Comparison of ENCODE assay signal across 25 cellular contexts in the genomic region with DNA sequence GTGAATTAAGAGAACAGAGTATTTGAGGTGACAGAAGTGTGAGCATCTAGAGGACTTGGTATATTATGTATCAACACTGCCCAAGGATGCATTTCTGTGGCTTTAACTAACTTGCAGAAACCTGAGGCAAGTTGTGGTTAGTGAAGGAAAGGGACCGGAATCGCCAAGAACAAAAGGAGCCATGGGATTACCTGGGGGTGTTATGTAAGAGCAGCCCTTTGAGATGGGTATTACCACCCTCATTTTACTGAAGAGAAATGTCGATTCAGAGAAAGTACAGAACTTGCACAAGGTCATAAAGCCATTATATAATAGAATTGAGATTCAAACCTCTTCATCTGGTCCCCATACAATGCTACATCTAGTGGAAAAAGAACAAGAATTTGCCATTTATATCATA. TPM values are rescaled to one million over a fixed set of nuclear protein-coding genes. Genes with fewer than 3 reads are reported as not detected.
"Had no signal": no experiment of that assay in that cellular context is flagged by ENCODE, and none has a peak within 500 bp of the region (broad histone marks: within the 10 kb centered on the region; RNA-seq: fewer than 3 reads in every experiment).

No MANE protein-coding gene starts in this region.

- H3K27me3 Mint-ChIP-seq: activated CD8-positive, alpha-beta T cell treated with anti-CD3 and anti-CD28 coated beads for 36 hours had no signal

- ATAC-seq: activated CD4-positive, alpha-beta T cell treated with anti-CD3 and anti-CD28 coated beads for 36 hours; activated CD8-positive, alpha-beta T cell treated with anti-CD3 and anti-CD28 coated beads for 36 hours had no signal

- H3K36me3 ChIP-seq: breast epithelium, MG63, Peyer's patch, SJCRH30 had no signal

- DNase-seq: activated CD4-positive, alpha-beta T cell treated with anti-CD3 and anti-CD28 coated beads for 36 hours; activated CD8-positive, alpha-beta memory T cell treated with anti-CD3 and anti-CD28 coated beads, Interleukin-2, amount 50 U/mL, for 4 hours; activated CD8-positive, alpha-beta T cell treated with anti-CD3 and anti-CD28 coated beads for 36 hours; activated effector memory CD4-positive, alpha-beta T cell treated with Interleukin-2 at 50 U/mL for 16 hours; activated naive CD4-positive, alpha-beta T cell; aorta; caudate nucleus; MG63; NCI-H1105; NCI-H1436; NCI-H1694 treated with DMSO at 0.1 percent for 48 hours; NCI-H2029 treated with DMSO at 0.1 percent for 48 hours; NCI-H446; NCI-H524; Peyer's patch; Right ventricle myocardium superior; SJCRH30; SK-N-SH; T-helper 1 cell had no signal

- H3K27ac ChIP-seq: breast epithelium, Peyer's patch, RWPE1, SJCRH30, VCaP had no signal

- H3K4me1 Mint-ChIP-seq: activated CD4-positive, alpha-beta T cell treated with anti-CD3 and anti-CD28 coated beads for 36 hours; activated naive CD4-positive, alpha-beta T cell treated with anti-CD3 and anti-CD28 coated beads, Interleukin-2, amount 50 U/mL, for 24 hours had no signal

- H3K27ac Mint-ChIP-seq: activated CD4-positive, alpha-beta T cell treated with anti-CD3 and anti-CD28 coated beads for 36 hours; activated CD8-positive, alpha-beta T cell treated with anti-CD3 and anti-CD28 coated beads for 36 hours; activated naive CD4-positive, alpha-beta T cell treated with anti-CD3 and anti-CD28 coated beads, Interleukin-2, amount 50 U/mL, for 24 hours; activated T-helper 1 cell treated with anti-CD3 and anti-CD28 coated beads, Interleukin-12 subunit alpha, Interleukin-12 subunit beta, Interleukin-2, Interleukin-4 antibody, amounts not matched to agents 30 ng/mL and 10 ng/mL and 1 ng/mL, durations not matched to agents 14 hours and 24 hours and 36 hours had no signal

- H3K36me3 Mint-ChIP-seq: activated naive CD4-positive, alpha-beta T cell treated with anti-CD3 and anti-CD28 coated beads, Interleukin-2, amount 50 U/mL, for 24 hours had no signal

- H3K4me3 Mint-ChIP-seq: activated CD4-positive, alpha-beta T cell treated with anti-CD3 and anti-CD28 coated beads for 36 hours; activated CD8-positive, alpha-beta T cell treated with anti-CD3 and anti-CD28 coated beads for 36 hours; activated naive CD4-positive, alpha-beta T cell treated with anti-CD3 and anti-CD28 coated beads, Interleukin-2, amount 50 U/mL, for 24 hours; activated T-helper 1 cell treated with anti-CD3 and anti-CD28 coated beads, Interleukin-12 subunit alpha, Interleukin-12 subunit beta, Interleukin-2, Interleukin-4 antibody, amounts not matched to agents 30 ng/mL and 10 ng/mL and 1 ng/mL, durations not matched to agents 14 hours and 24 hours and 36 hours had no signal

- H3K27me3 ChIP-seq: breast epithelium, MG63, Peyer's patch, SJCRH30 had no signal

- H3K9ac ChIP-seq: SK-N-SH had no signal

- H3K4me1 ChIP-seq: breast epithelium, Peyer's patch, SJCRH30 had no signal

- H3K9me3 Mint-ChIP-seq: activated CD8-positive, alpha-beta T cell treated with anti-CD3 and anti-CD28 coated beads for 36 hours; activated naive CD4-positive, alpha-beta T cell treated with anti-CD3 and anti-CD28 coated beads, Interleukin-2, amount 50 U/mL, for 24 hours had no signal

- H3K4me2 ChIP-seq: SK-N-SH had no signal

- H3K4me3 ChIP-seq: breast epithelium, MG63, Peyer's patch, SJCRH30 had no signal

- H3K9me3 ChIP-seq: MG63, Peyer's patch, SJCRH30, SK-N-SH had no signal

RNA-seq across cellular contexts. Expression of a gene that starts 14.3 kb away (rescaled TPM):
- total RNA-seq: activated CD4-positive, alpha-beta T cell treated with anti-CD3 and anti-CD28 coated beads for 36 hours; activated CD8-positive, alpha-beta T cell treated with anti-CD3 and anti-CD28 coated beads for 36 hours; activated T-helper 1 cell treated with anti-CD3 and anti-CD28 coated beads, Interleukin-12 subunit alpha, Interleukin-12 subunit beta, Interleukin-2, Interleukin-4 antibody, amounts not matched to agents 30 ng/mL and 10 ng/mL and 1 ng/mL, durations not matched to agents 14 hours and 24 hours and 36 hours; T-helper 2 cell treated with Interferon-gamma antibody and Interleukin-4, amounts not matched to agents 100 ng/mL and 5 ng/mL, for 36 hours had no signal
